ENCODE assay signal across 9 cellular contexts in the genomic region with DNA sequence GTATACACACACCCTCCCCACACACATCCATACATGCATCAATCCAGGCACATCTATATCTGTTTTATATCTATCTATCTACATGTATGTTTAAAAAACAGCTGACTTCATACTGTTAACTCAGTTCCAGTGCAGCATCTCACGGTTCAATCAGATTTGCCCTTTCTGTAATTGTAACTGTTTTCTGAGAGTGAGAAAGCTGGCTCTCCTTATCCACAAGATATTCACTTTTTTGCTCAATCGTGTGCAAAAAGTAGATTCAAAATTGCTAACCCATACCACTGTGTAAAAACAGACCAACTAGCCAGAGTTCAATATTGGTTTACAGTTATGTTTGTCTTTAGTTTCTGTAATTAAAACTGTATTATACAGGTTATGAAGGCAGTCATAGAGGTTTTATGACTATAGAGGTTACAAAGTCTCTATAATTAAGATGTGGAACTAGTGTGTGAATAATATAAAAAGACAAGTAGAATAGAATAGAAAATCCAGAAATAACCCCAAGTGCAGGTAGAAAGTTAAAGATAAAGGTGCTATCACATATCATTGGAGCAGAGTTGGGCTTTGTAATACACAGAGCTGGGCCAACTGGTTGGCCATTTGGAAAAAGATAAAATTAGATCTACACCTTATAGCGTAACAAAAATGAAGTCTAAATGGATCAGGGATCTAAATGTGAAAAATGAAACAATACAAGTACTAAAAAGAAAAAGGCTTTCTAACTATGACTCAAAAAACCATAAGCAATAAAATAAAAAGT. TPM values are rescaled to one million over a fixed set of nuclear protein-coding genes. Genes with fewer than 3 reads are reported as not detected.
DNase-seq lines count a peak whose midpoint lies in the region; ATAC-seq and TF ChIP-seq lines count a peak whose summit lies in the region.
"Had no signal": no experiment of that assay in that cellular context is flagged by ENCODE, and none has a peak within 500 bp of the region (broad histone marks: within the 10 kb centered on the region; RNA-seq: fewer than 3 reads in every experiment).

No MANE protein-coding gene starts in this region.

- H3K4me2 ChIP-seq in DOHH2 (ENCODE audit: low read length): peak overlapping the region; percentile 75
- H3K4me2 ChIP-seq in SK-N-SH: peak overlapping the region; percentile 86
- H3K4me2 ChIP-seq in fibroblast of lung (ENCODE audit: extremely low read depth, insufficient read depth, low read length): peak overlapping the region; percentile 85

- no peak for DNase-seq in SK-N-SH
- no peak for DNase-seq in fibroblast of lung (ENCODE audit: low read depth in 2 of 2)
- peak; percentile 41 for DNase-seq in pons (ENCODE audit: low spot score)
- DNase-seq in lower leg skin (ENCODE audit: low spot score in 2 of 2): no peak
- no peak for DNase-seq in uterus
- DNase-seq in effector CD4-positive, alpha-beta T cell: no peak
- DNase-seq: MV-4-11 had no signal

- CTCF ChIA-PET in SK-N-SH (lab: Yijun Ruan, JAX): interaction anchor here (1.2 to 1.6 kb wide), 3 partner anchors 9 to 264 kb away, joined by 4 read pairs; no protein-coding TSS in a partner anchor

- H2AFZ ChIP-seq in SK-N-SH (ENCODE audit: low read depth): peak overlapping the region; percentile 99; the same call in 1 of the 2 replicates
- H2AFZ ChIP-seq in fibroblast of lung (ENCODE audit: low read length): no peak overlapping the region

- no peak for TF ChIP-seq EP300 in SK-N-SH (IDR thresholded peaks at IDR 0.05; ENCODE audit: borderline replicate concordance in 1 of 2, low read depth in 1 of 2, low read length in 1 of 2)

- TF ChIP-seq POLR2A in lower leg skin (IDR thresholded peaks at IDR 0.05): no peak
- no peak for TF ChIP-seq POLR2A in uterus (IDR thresholded peaks at IDR 0.05)

- no peak overlapping the region for H3K27ac ChIP-seq in DOHH2 (ENCODE audit: low read depth, low read length)
- H3K27ac ChIP-seq in SK-N-SH (ENCODE audit: low read depth in 2 of 2, low read length in 1 of 2): peak overlapping the region in 1 of 2 experiments; percentile 92; a peak in 1 of 4 replicates
- H3K27ac ChIP-seq in fibroblast of lung (ENCODE audit: insufficient read depth, low read length): no peak overlapping the region
- no peak overlapping the region for H3K27ac ChIP-seq in uterus

- H3K79me2 ChIP-seq in DOHH2 (ENCODE audit: control insufficient read depth, low read length): peaks cover 16% of the 10 kb centered on the region
- H3K79me2 ChIP-seq in SK-N-SH (ENCODE audit: insufficient read depth): peaks cover 7% of the 10 kb centered on the region; the same call in 1 of the 2 replicates
- no peaks in the 10 kb centered on the region for H3K79me2 ChIP-seq in fibroblast of lung (ENCODE audit: control insufficient read depth, insufficient read depth, low read length)

- no peak for TF ChIP-seq RAD21 in SK-N-SH (IDR thresholded peaks at IDR 0.05; ENCODE audit: low read length)

- TF ChIP-seq CTCF in DOHH2 (IDR thresholded peaks at IDR 0.05; ENCODE audit: low read depth, low read length, poor library complexity, severe bottlenecking): no peak
- TF ChIP-seq CTCF in SK-N-SH (IDR thresholded peaks at IDR 0.05): no peak
- TF ChIP-seq CTCF in fibroblast of lung (conservative IDR thresholded peaks at IDR 0.05 in 1 of 2, IDR thresholded peaks at IDR 0.05 in 1 of 2; ENCODE audit: low read depth in 1 of 2, low read length in 2 of 2): no peak
- TF ChIP-seq CTCF in lower leg skin (IDR thresholded peaks at IDR 0.05): no peak
- no peak for TF ChIP-seq CTCF in uterus (IDR thresholded peaks at IDR 0.05)

- H3K36me3 ChIP-seq in DOHH2 (ENCODE audit: control insufficient read depth, low read length) (no peaks in the 10 kb centered on the region), SK-N-SH (replicated peaks in 1 of 2; ENCODE audit: control insufficient read depth in 1 of 2, insufficient read depth in 2 of 2, low read length in 1 of 2) (peaks cover 3 to 6% of the 10 kb centered on the region in 2 experiments), fibroblast of lung (ENCODE audit: control insufficient read depth, insufficient read depth, low read length) (no peaks in the 10 kb centered on the region), uterus (no peaks in the 10 kb centered on the region)

- peaks cover 6% of the 10 kb centered on the region for H3K9me3 ChIP-seq in DOHH2 (ENCODE audit: control insufficient read depth, insufficient read depth, low read length)
- H3K9me3 ChIP-seq in SK-N-SH: no peaks in the 10 kb centered on the region; the same call in 1 of the 2 replicates
- no peaks in the 10 kb centered on the region for H3K9me3 ChIP-seq in fibroblast of lung (ENCODE audit: control insufficient read depth, insufficient read depth, low read depth, low read length)
- no peaks in the 10 kb centered on the region for H3K9me3 ChIP-seq in uterus

- H3K9me2 ChIP-seq in DOHH2 (replicated peaks; ENCODE audit: control insufficient read depth, low read length): no peaks in the 10 kb centered on the region
- H3K9me2 ChIP-seq in SK-N-SH: no peaks in the 10 kb centered on the region

- no peaks in the 10 kb centered on the region for H4K20me1 ChIP-seq in DOHH2 (ENCODE audit: control insufficient read depth, insufficient read depth, low read depth, low read length)
- no peaks in the 10 kb centered on the region for H4K20me1 ChIP-seq in SK-N-SH (ENCODE audit: insufficient read depth)
- no peaks in the 10 kb centered on the region for H4K20me1 ChIP-seq in fibroblast of lung (ENCODE audit: control insufficient read depth, extremely low read depth, insufficient read depth, low read length)

- POLR2A ChIA-PET in SK-N-SH (lab: Yijun Ruan, JAX): interaction anchor here (0.9 kb wide), 1 partner anchor 20 kb away, joined by 4 read pairs; a partner anchor contains a TSS

- peak overlapping the region; percentile 75; the same call in 1 of the 2 replicates for H3K9ac ChIP-seq in SK-N-SH
- H3K9ac ChIP-seq in fibroblast of lung (ENCODE audit: insufficient read depth, low read length): no peak overlapping the region

- intact Hi-C loops in lower leg skin (cut with DNase I; ENCODE audit: low total_unique reads) (no loop called here), uterus (cut with DNase I; ENCODE audit: low total_unique reads) (no loop called here)

- WGBS in SK-N-SH (ENCODE audit: low lambda C conversion rate): 68% methylated on average over 3 of the region's 3 CpGs
- 64 to 66% methylated on average over 3 of the region's 3 CpGs for WGBS in lower leg skin, 2 donors

- H3K4me3 ChIP-seq in DOHH2 (ENCODE audit: low read length): peak overlapping the region; percentile 92
- peak overlapping the region; percentile 90 to 95 for H3K4me3 ChIP-seq in SK-N-SH (ENCODE audit: low read depth in 2 of 2, low read length in 1 of 2)
- peak overlapping the region; percentile 53 to 95 (median 78) for H3K4me3 ChIP-seq in fibroblast of lung (replicated peaks in 1 of 4; ENCODE audit: control extremely low read depth in 1 of 4, insufficient read depth in 1 of 4, low read depth in 3 of 4, low read length in 4 of 4)
- H3K4me3 ChIP-seq in lower leg skin (ENCODE audit: low read depth, poor library complexity, severe bottlenecking): no peak overlapping the region
- H3K4me3 ChIP-seq in uterus: peak overlapping the region in 1 of 2 donors; percentile 59

- no peaks in the 10 kb centered on the region for H3K27me3 ChIP-seq in DOHH2 (ENCODE audit: control insufficient read depth, low read length)
- H3K27me3 ChIP-seq in SK-N-SH (ENCODE audit: insufficient read depth): no peaks in the 10 kb centered on the region
- no peaks in the 10 kb centered on the region for H3K27me3 ChIP-seq in fibroblast of lung (ENCODE audit: control insufficient read depth, insufficient read depth, low read length)
- H3K27me3 ChIP-seq in uterus: no peaks in the 10 kb centered on the region

- H3K4me1 ChIP-seq in DOHH2 (ENCODE audit: control insufficient read depth, low read length) (peaks cover 22% of the 10 kb centered on the region), SK-N-SH (ENCODE audit: control insufficient read depth in 1 of 2, insufficient read depth in 2 of 2, low read depth in 1 of 2, low read length in 1 of 2) (peaks cover 0 to 10% of the 10 kb centered on the region in 2 experiments; a peak in 3 of 4 replicates), fibroblast of lung (ENCODE audit: control insufficient read depth, extremely low read depth, insufficient read depth, low read length) (no peaks in the 10 kb centered on the region), uterus (no peaks in the 10 kb centered on the region)

- peaks cover 11% of the 10 kb centered on the region for H3F3A ChIP-seq in DOHH2 (ENCODE audit: control insufficient read depth, insufficient read depth)
- H3F3A ChIP-seq in SK-N-SH (replicated peaks; ENCODE audit: insufficient read depth): peaks cover 7% of the 10 kb centered on the region

- no peak for ATAC-seq in GM18907 (IDR thresholded peaks at IDR 0.05; ENCODE audit: unreplicated experiment)

TF ChIP-seq in SK-N-SH, 30 proteins besides CTCF, POLR2A, EP300 and RAD21 (continues in another document):
- TF ChIP-seq FOSL2 (IDR thresholded peaks at IDR 0.05; ENCODE audit: borderline replicate concordance, low read depth) (no peak), YY1 (IDR thresholded peaks at IDR 0.05; ENCODE audit: low read depth) (no peak), SIN3A (IDR thresholded peaks at IDR 0.05; ENCODE audit: borderline replicate concordance, low read depth, low read length) (no peak), RCOR1 (IDR thresholded peaks at IDR 0.05; ENCODE audit: low read length) (no peak), GABPA (IDR thresholded peaks at IDR 0.05; ENCODE audit: low read depth) (no peak)
- TF ChIP-seq, protein P1, sequence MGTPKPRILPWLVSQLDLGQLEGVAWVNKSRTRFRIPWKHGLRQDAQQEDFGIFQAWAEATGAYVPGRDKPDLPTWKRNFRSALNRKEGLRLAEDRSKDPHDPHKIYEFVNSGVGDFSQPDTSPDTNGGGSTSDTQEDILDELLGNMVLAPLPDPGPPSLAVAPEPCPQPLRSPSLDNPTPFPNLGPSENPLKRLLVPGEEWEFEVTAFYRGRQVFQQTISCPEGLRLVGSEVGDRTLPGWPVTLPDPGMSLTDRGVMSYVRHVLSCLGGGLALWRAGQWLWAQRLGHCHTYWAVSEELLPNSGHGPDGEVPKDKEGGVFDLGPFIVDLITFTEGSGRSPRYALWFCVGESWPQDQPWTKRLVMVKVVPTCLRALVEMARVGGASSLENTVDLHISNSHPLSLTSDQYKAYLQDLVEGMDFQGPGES (IDR thresholded peaks at IDR 0.05; ENCODE audit: low read depth, low read length): no peak

RNA-seq across cellular contexts. Expression of a gene that starts 20.1 kb away (rescaled TPM):
- polyA plus RNA-seq in SK-N-SH (2012; rRNA removed) (0.56 and 0.75 TPM in 2 replicates), fibroblast of lung (0.05 and 0.08 TPM in 2 replicates)
- 0.35 and 0.42 TPM in 2 replicates for polyA plus RNA-seq in SK-N-SH (2012; cell fraction: cytosol; rRNA removed)
- 1.8 and 2.7 TPM in 2 replicates for polyA plus RNA-seq in SK-N-SH (2012; cell fraction: nucleus; rRNA removed)
- total RNA-seq in fibroblast of lung (under 0.01 TPM in 2 replicates), lower leg skin (1 to 10 TPM in 2 of 4 donors, under 1 TPM in 1, not detected in 1; 0.88 to 1.3 (median 1.1) TPM), uterus (1 to 10 TPM in 3 of 4 donors, under 1 TPM in 1; 0.59 to 4.1 (median 1.7) TPM)
- polyA plus RNA-seq in fibroblast of lung (2012): 0.08 TPM in 1 of 2 replicates, not detected in the other
- polyA minus RNA-seq in fibroblast of lung (ENCODE audit: low replicate concordance): not detected in 2 replicates
